Comparison of ENCODE assay signal across 9 cellular contexts in genomic region chr6:73134588-73134987, GRCh38.
DNase-seq lines count a peak whose midpoint lies in the region; ATAC-seq and TF ChIP-seq lines count a peak whose summit lies in the region.
"Had no signal": no experiment of that assay in that cellular context is flagged by ENCODE, and none has a peak within 500 bp of the region (broad histone marks: within the 10 kb centered on the region; RNA-seq: fewer than 3 reads in every experiment).

No MANE protein-coding gene starts in this region.

- no peaks in the 10 kb centered on the region for H3K9me3 ChIP-seq in mesenchymal stem cell (ENCODE audit: control insufficient read depth, low read length)
- no peaks in the 10 kb centered on the region for H3K9me3 ChIP-seq in tibial nerve
- H3K9me3 ChIP-seq in tibial artery, result no peaks in the 10 kb centered on the region

- H3K27me3 Mint-ChIP-seq in CD14-positive monocyte (ENCODE audit: low read depth in 3 of 3), result no peaks in the 10 kb centered on the region
- peaks cover 18% of the 10 kb centered on the region for H3K27me3 Mint-ChIP-seq in activated T-helper 17 cell treated with anti-CD3 and anti-CD28 coated beads, Interleukin-2, amount 50 U/mL, for 72 hours

- H3K9ac ChIP-seq in mesenchymal stem cell (ENCODE audit: low read length), result no peak overlapping the region

- intact Hi-C loops in CD14-positive monocyte (cut with micrococcal nuclease), result loop anchor here in 1 of 2 donors (5.0 kb wide), 1 partner anchor 722 kb away; no protein-coding TSS in a partner anchor
- intact Hi-C loops in tibial artery (cut with DNase I; ENCODE audit: low total_unique reads), result loop anchor here (5.0 kb wide), 1 partner anchor 517 kb away; no protein-coding TSS in a partner anchor

- no peak overlapping the region for H2AK5ac ChIP-seq in mesenchymal stem cell (ENCODE audit: low read length, severe bottlenecking)

- TF ChIP-seq EP300 in tibial nerve (IDR thresholded peaks at IDR 0.05), result no peak

- no peak overlapping the region for H2BK120ac ChIP-seq in mesenchymal stem cell (ENCODE audit: low read depth, low read length)

- H3K4me3 ChIP-seq in HFF-Myc (replicated peaks; ENCODE audit: low read depth, low read length) (no peak overlapping the region), mesenchymal stem cell (ENCODE audit: insufficient read depth in 1 of 2, low read depth in 1 of 2, low read length in 2 of 2) (no peak overlapping the region), tibial nerve (no peak overlapping the region), tibial artery (no peak overlapping the region)

- no peak overlapping the region for H3K14ac ChIP-seq in mesenchymal stem cell (ENCODE audit: low read length in 2 of 2)

- peaks cover 0 to 4% (median 0%) of the 10 kb centered on the region in 7 donors for H3K9me3 Mint-ChIP-seq in CD14-positive monocyte
- no peaks in the 10 kb centered on the region for H3K9me3 Mint-ChIP-seq in activated T-helper 17 cell treated with anti-CD3 and anti-CD28 coated beads, Interleukin-2, amount 50 U/mL, for 72 hours
- H3K9me3 Mint-ChIP-seq: effector memory CD8-positive, alpha-beta T cell had no signal

- 63% methylated on average over 11 of the region's 11 CpGs for WGBS in mesenchymal stem cell
- 58 to 67% methylated on average over 11 of the region's 11 CpGs for WGBS in tibial nerve, 2 donors

- peak; percentile 29 for ATAC-seq in activated T-helper 17 cell treated with anti-CD3 and anti-CD28 coated beads, Interleukin-2, amount 50 U/mL, for 72 hours (replicated peaks)
- no peak for ATAC-seq in HG03159 (IDR thresholded peaks at IDR 0.05; ENCODE audit: unreplicated experiment)
- ATAC-seq: effector memory CD8-positive, alpha-beta T cell had no signal

- H3K36me3 ChIP-seq in mesenchymal stem cell (ENCODE audit: control insufficient read depth in 1 of 2, insufficient read depth in 2 of 2, low read depth in 1 of 2, low read length in 2 of 2) (no peaks in the 10 kb centered on the region), tibial nerve (no peaks in the 10 kb centered on the region), tibial artery (no peaks in the 10 kb centered on the region)

- H3K27ac Mint-ChIP-seq in CD14-positive monocyte, result peak overlapping the region in 2 of 7 donors; percentile 14
- H3K27ac Mint-ChIP-seq in activated T-helper 17 cell treated with anti-CD3 and anti-CD28 coated beads, Interleukin-2, amount 50 U/mL, for 72 hours, result no peak overlapping the region
- H3K27ac Mint-ChIP-seq: effector memory CD8-positive, alpha-beta T cell had no signal

- H2AFZ ChIP-seq in mesenchymal stem cell (ENCODE audit: low read depth, low read length), result no peak overlapping the region

- H2BK5ac ChIP-seq in mesenchymal stem cell (ENCODE audit: low read depth, low read length, poor library complexity, severe bottlenecking), result no peak overlapping the region

- DNase-seq in CD14-positive monocyte (ENCODE audit: low spot score), result no peak
- no peak for DNase-seq in HFF-Myc (ENCODE audit: extremely low read depth, low read depth)
- DNase-seq in mesenchymal stem cell, result peak; percentile 2
- no peak for DNase-seq in tibial nerve (ENCODE audit: low spot score in 2 of 2)
- DNase-seq in tibial artery, result no peak
- no peak for DNase-seq in NCI-H2107 (lab: John Stamatoyannopoulos, UW)

- H3K4me1 ChIP-seq in mesenchymal stem cell (ENCODE audit: control insufficient read depth, insufficient read depth, low read depth, low read length), result no peaks in the 10 kb centered on the region
- peaks cover 0 to 6% (median 0%) of the 10 kb centered on the region in 4 donors for H3K4me1 ChIP-seq in tibial nerve
- peaks cover 0 to 9% (median 0%) of the 10 kb centered on the region in 4 donors for H3K4me1 ChIP-seq in tibial artery

- no peak overlapping the region for H2BK15ac ChIP-seq in mesenchymal stem cell (ENCODE audit: low read depth, poor library complexity, severe bottlenecking)

- H3K4me2 ChIP-seq in mesenchymal stem cell (ENCODE audit: low read length, poor library complexity, severe bottlenecking), result no peak overlapping the region

- H3K79me1 ChIP-seq in mesenchymal stem cell (replicated peaks; ENCODE audit: low read length, poor library complexity, severe bottlenecking), result no peaks in the 10 kb centered on the region

- H4K91ac ChIP-seq in mesenchymal stem cell (ENCODE audit: low read length), result no peak overlapping the region

- H3K4ac ChIP-seq in mesenchymal stem cell (ENCODE audit: low read depth in 1 of 2, low read length in 2 of 2), result no peak overlapping the region

- no peak overlapping the region for H3K23ac ChIP-seq in mesenchymal stem cell (ENCODE audit: low read length in 2 of 2)

- no peak for TF ChIP-seq POLR2A in tibial nerve (IDR thresholded peaks at IDR 0.05)

- H3K27me3 ChIP-seq in mesenchymal stem cell (ENCODE audit: control insufficient read depth in 1 of 2, insufficient read depth in 1 of 2, low read length in 2 of 2) (peaks cover 0 to 17% of the 10 kb centered on the region in 2 experiments), tibial nerve (no peaks in the 10 kb centered on the region), tibial artery (no peaks in the 10 kb centered on the region)

- H3K36me3 Mint-ChIP-seq in CD14-positive monocyte, result peaks cover 1 to 6% of the 10 kb centered on the region in 2 donors
- H3K36me3 Mint-ChIP-seq in activated T-helper 17 cell treated with anti-CD3 and anti-CD28 coated beads, Interleukin-2, amount 50 U/mL, for 72 hours (ENCODE audit: low read depth), result no peaks in the 10 kb centered on the region

- H4K8ac ChIP-seq in mesenchymal stem cell (ENCODE audit: low read length), result no peak overlapping the region

- H3K27ac ChIP-seq in mesenchymal stem cell (ENCODE audit: low read length, poor library complexity, severe bottlenecking), result no peak overlapping the region
- H3K27ac ChIP-seq in tibial nerve, result no peak overlapping the region
- no peak overlapping the region for H3K27ac ChIP-seq in tibial artery

- TF ChIP-seq CTCF in CD14-positive monocyte (IDR thresholded peaks at IDR 0.05) (peak; percentile 22), HFF-Myc (IDR thresholded peaks at IDR 0.05; ENCODE audit: low read depth, low read length, missing control alignments) (peak; percentile 28), tibial nerve (IDR thresholded peaks at IDR 0.05) (no peak), tibial artery (IDR thresholded peaks at IDR 0.05) (peak in 1 of 2 experiments; percentile 6)

- no peak overlapping the region for H2BK12ac ChIP-seq in mesenchymal stem cell (ENCODE audit: low read length in 2 of 2)

- H3K4me1 Mint-ChIP-seq in CD14-positive monocyte, result peaks cover 4% of the 10 kb centered on the region
- H3K4me1 Mint-ChIP-seq in activated T-helper 17 cell treated with anti-CD3 and anti-CD28 coated beads, Interleukin-2, amount 50 U/mL, for 72 hours, result peaks cover 5% of the 10 kb centered on the region

- no peak overlapping the region for H3K18ac ChIP-seq in mesenchymal stem cell (ENCODE audit: low read depth in 1 of 2, low read length in 2 of 2)

- no peak overlapping the region for H3K4me3 Mint-ChIP-seq in CD14-positive monocyte
- H3K4me3 Mint-ChIP-seq in activated T-helper 17 cell treated with anti-CD3 and anti-CD28 coated beads, Interleukin-2, amount 50 U/mL, for 72 hours, result no peak overlapping the region
- H3K4me3 Mint-ChIP-seq: effector memory CD8-positive, alpha-beta T cell had no signal

Comparison
In these comparisons a context has a peak if more than half of its experiments do, and no peak if none do; other contexts are left out.
1. CTCF ChIP-seq: peak in CD14-positive monocyte (single experiment) and HFF-Myc (single experiment); none in tibial nerve (0 of 5).